13 cellular contexts compared by ENCODE assay signal in genomic region chr10:17782921-17783665, GRCh38. TPM values are rescaled to one million over a fixed set of nuclear protein-coding genes. Genes with fewer than 3 reads are reported as not detected.
DNase-seq lines count a peak whose midpoint lies in the region; ATAC-seq, FAIRE-seq and TF ChIP-seq lines count a peak whose summit lies in the region.
"Had no signal": no experiment of that assay in that cellular context is flagged by ENCODE, and none has a peak within 500 bp of the region (broad histone marks: within the 10 kb centered on the region; RNA-seq: fewer than 3 reads in every experiment).

No MANE protein-coding gene starts in this region.

- peaks cover under 1% of the 10 kb centered on the region for H3K36me3 Mint-ChIP-seq in astrocyte (ENCODE audit: low read depth, unreplicated experiment)
- H3K36me3 Mint-ChIP-seq: mesothelial cell of epicardium had no signal

- no peak overlapping the region for H3K9ac ChIP-seq in astrocyte (ENCODE audit: low read length)

- intact Hi-C loops in left cardiac atrium (cut with DNase I): no loop called here
- intact Hi-C loops in stomach (cut with DNase I; ENCODE audit: low total_unique reads): no loop called here

- no peak overlapping the region for H3K4me3 ChIP-seq in astrocyte (ENCODE audit: insufficient read depth, low read depth, low read length)
- no peak overlapping the region for H3K4me3 ChIP-seq in stomach
- H3K4me3 ChIP-seq in WERI-Rb-1 (ENCODE audit: low read depth, low read length): no peak overlapping the region
- H3K4me3 ChIP-seq: cardiac muscle cell had no signal

- no peaks in the 10 kb centered on the region for H3K79me2 ChIP-seq in astrocyte (ENCODE audit: insufficient read depth, low read length)

- peak; percentile 39 for DNase-seq in H54 (ENCODE audit: insufficient read length, low spot score)
- DNase-seq in astrocyte (ENCODE audit: low read depth): peak; percentile 18
- DNase-seq in left cardiac atrium: no peak
- DNase-seq in stomach: peak; percentile 56
- no peak for DNase-seq in WERI-Rb-1
- no peak for DNase-seq in NCI-H187 treated with DMSO at 0.1 percent for 48 hours (lab: John Stamatoyannopoulos, UW)
- DNase-seq: activated T-cell treated with anti-CD3 and anti-CD28 coated beads, Interleukin-2, amount 50 U/mL, for 24 hours; NCI-H2171; RPMI8226 had no signal

- no peaks in the 10 kb centered on the region for H4K20me1 ChIP-seq in astrocyte (ENCODE audit: insufficient read depth, low read length)

- H3K4me1 Mint-ChIP-seq in astrocyte (ENCODE audit: low read depth, unreplicated experiment): peaks cover 43% of the 10 kb centered on the region

- ATAC-seq in left cardiac atrium (peak; percentile 73 to 76), HG02981 (IDR thresholded peaks at IDR 0.05; ENCODE audit: unreplicated experiment) (no peak)
- ATAC-seq: sciatic nerve had no signal

- H3K4me3 Mint-ChIP-seq in astrocyte (ENCODE audit: unreplicated experiment): no peak overlapping the region
- H3K4me3 Mint-ChIP-seq: activated T-cell treated with anti-CD3 and anti-CD28 coated beads, Interleukin-2, amount 50 U/mL, for 24 hours; mesothelial cell of epicardium had no signal

- H3K9me3 ChIP-seq in astrocyte (ENCODE audit: insufficient read depth, low read depth, low read length): no peaks in the 10 kb centered on the region
- no peaks in the 10 kb centered on the region for H3K9me3 ChIP-seq in stomach
- no peaks in the 10 kb centered on the region for H3K9me3 ChIP-seq in WERI-Rb-1 (ENCODE audit: severe bottlenecking)

- H3K27me3 ChIP-seq in astrocyte (ENCODE audit: insufficient read depth, low read length): no peaks in the 10 kb centered on the region
- no peaks in the 10 kb centered on the region for H3K27me3 ChIP-seq in stomach
- H3K27me3 ChIP-seq in WERI-Rb-1 (ENCODE audit: insufficient read depth, low read depth, severe bottlenecking): no peaks in the 10 kb centered on the region
- H3K27me3 ChIP-seq: cardiac muscle cell had no signal

- TF ChIP-seq EP300 in stomach (IDR thresholded peaks at IDR 0.05): no peak

- FAIRE-seq in H54 (lab: Jason Lieb, UNC) (peak; percentile 98), astrocyte (lab: Jason Lieb, UNC) (no peak)

- H3K9me3 Mint-ChIP-seq in astrocyte (ENCODE audit: unreplicated experiment): no peaks in the 10 kb centered on the region
- H3K9me3 Mint-ChIP-seq: activated T-cell treated with anti-CD3 and anti-CD28 coated beads, Interleukin-2, amount 50 U/mL, for 24 hours; mesothelial cell of epicardium had no signal

- peaks cover 38% of the 10 kb centered on the region for H3K4me1 ChIP-seq in astrocyte (ENCODE audit: insufficient read depth, low read length)
- H3K4me1 ChIP-seq in stomach: peaks cover 0 to 29% (median 9%) of the 10 kb centered on the region in 4 donors

- TF ChIP-seq CTCF in astrocyte (IDR thresholded peaks at IDR 0.05; ENCODE audit: insufficient read depth, low read depth, low read length) (no peak), stomach (IDR thresholded peaks at IDR 0.05) (no peak), WERI-Rb-1 (IDR thresholded peaks at IDR 0.05; ENCODE audit: low read depth, low read length) (no peak)

- TF ChIP-seq POLR2A in H54 (IDR thresholded peaks at IDR 0.05; ENCODE audit: low read depth, low read length) (no peak), stomach (IDR thresholded peaks at IDR 0.05) (no peak)

- 38 to 57% (median 43%) methylated on average over 16 of the region's 16 CpGs for WGBS in stomach, 5 donors

- H3K27ac ChIP-seq in astrocyte (ENCODE audit: low read depth, low read length) (no peak overlapping the region), stomach (peak overlapping the region in 3 of 5 donors; percentile 36 to 76 (median 58)), WERI-Rb-1 (no peak overlapping the region)
- H3K27ac ChIP-seq: cardiac muscle cell had no signal

- no peaks in the 10 kb centered on the region for H3K36me3 ChIP-seq in astrocyte (ENCODE audit: insufficient read depth, low read length)
- H3K36me3 ChIP-seq in stomach: no peaks in the 10 kb centered on the region
- no peaks in the 10 kb centered on the region for H3K36me3 ChIP-seq in WERI-Rb-1
- H3K36me3 ChIP-seq: cardiac muscle cell had no signal

- no peaks in the 10 kb centered on the region for H3K27me3 Mint-ChIP-seq in astrocyte (ENCODE audit: low read depth, unreplicated experiment)
- H3K27me3 Mint-ChIP-seq: activated T-cell treated with anti-CD3 and anti-CD28 coated beads, Interleukin-2, amount 50 U/mL, for 24 hours had no signal

- peak overlapping the region; percentile 40 for H3K4me2 ChIP-seq in astrocyte (ENCODE audit: low read length)

- peak overlapping the region; percentile 22 for H2AFZ ChIP-seq in astrocyte (ENCODE audit: low read depth, low read length)

- H3K27ac Mint-ChIP-seq in astrocyte (ENCODE audit: unreplicated experiment): no peak overlapping the region
- H3K27ac Mint-ChIP-seq: activated T-cell treated with anti-CD3 and anti-CD28 coated beads, Interleukin-2, amount 50 U/mL, for 24 hours; mesothelial cell of epicardium had no signal

RNA-seq across cellular contexts. Expression of gene MRC1, which starts 26.1 kb away (rescaled TPM):
- 0.05 and 0.07 TPM in 2 replicates for total RNA-seq in astrocyte
- total RNA-seq in left cardiac atrium: 10 to 100 TPM; 52.1 to 82.5 TPM
- total RNA-seq in stomach: 10 to 100 TPM in 3 of 5 donors, 1 to 10 TPM in 2; 4.9 to 50.3 (median 19.1) TPM
- polyA plus RNA-seq in stomach: 1 to 10 TPM; 1.9 to 7.9 (median 7.0) TPM
- total RNA-seq: mesothelial cell of epicardium had no signal

RNA-seq across cellular contexts. Expression of gene TMEM236, which starts 31.1 kb away (rescaled TPM):
- total RNA-seq in astrocyte (0.14 and 0.43 TPM in 2 replicates), left cardiac atrium (under 1 TPM; 0.71 to 0.94 TPM), stomach (1 to 10 TPM in 4 of 5 donors, not detected in 1; 1.1 to 9.6 (median 3.1) TPM)
- polyA plus RNA-seq in stomach: under 1 TPM in 2 of 3 donors, not detected in 1; 0.08 to 0.19 TPM
- total RNA-seq: cardiac muscle cell had no signal

Comparison
In these comparisons a context has a peak if more than half of its experiments do, and no peak if none do; other contexts are left out.
1. DNase-seq: peak in H54 (single experiment), astrocyte (single experiment) and stomach (single experiment); none in left cardiac atrium (single experiment), WERI-Rb-1 (single experiment) and NCI-H187 treated with DMSO at 0.1 percent for 48 hours (single experiment).
2. H3K27ac ChIP-seq: peak in stomach (3 of 5); none in astrocyte (single experiment) and WERI-Rb-1 (single experiment).